In genomic region chr17:75808905-75809621, GRCh38 we compare ENCODE assay signal across 8 cellular contexts. TPM values are rescaled to one million over a fixed set of nuclear protein-coding genes. Genes with fewer than 3 reads are reported as not detected.
A peak's percentile ranks its signal among the peaks of the same experiment; 100 is the strongest.
DNase-seq lines count a peak whose midpoint lies in the region; ATAC-seq, FAIRE-seq and TF ChIP-seq lines count a peak whose summit lies in the region.

No MANE protein-coding gene starts in this region.

- H3K27ac ChIP-seq in coronary artery, result peak overlapping the region; percentile 42 to 72
- peak overlapping the region in 2 of 4 donors; percentile 41 to 48 for H3K27ac ChIP-seq in pancreas

- no peak for FAIRE-seq in pancreas (lab: Jason Lieb, UNC)

- no peaks in the 10 kb centered on the region for H3K9me3 ChIP-seq in pancreas

- H3K4me3 ChIP-seq in coronary artery, result peak overlapping the region; percentile 18
- H3K4me3 ChIP-seq in pancreas, result no peak overlapping the region

- H3K27me3 ChIP-seq in pancreas, result no peaks in the 10 kb centered on the region

- 42 to 58% methylated on average over 13 to 18 of the region's 18 CpGs for WGBS in pancreas, 2 donors

- TF ChIP-seq CTCF in coronary artery (IDR thresholded peaks at IDR 0.05) (no peak), pancreas (IDR thresholded peaks at IDR 0.05) (no peak)

- peak; percentile 60 for DNase-seq in G401 (ENCODE audit: low spot score)
- DNase-seq in coronary artery (ENCODE audit: low spot score), result peak; percentile 80
- peak in 5 of 6 donors; percentile 31 to 55 (median 45) for DNase-seq in pancreas
- no peak for DNase-seq in activated T-cell treated with anti-CD3 and anti-CD28 coated beads, Interleukin-2, amount 50 U/mL, for 1 hour
- DNase-seq in NCI-H2029 treated with DMSO at 0.1 percent for 48 hours (lab: John Stamatoyannopoulos, UW), result no peak

- no peaks in the 10 kb centered on the region for H3K4me1 ChIP-seq in pancreas

- peaks cover 3 to 38% (median 22%) of the 10 kb centered on the region in 3 donors for H3K36me3 ChIP-seq in pancreas

- in situ Hi-C loops in G401 (cut with HindIII; ENCODE audit: low sequenced_read_pairs), result no loop called here

- ATAC-seq in HG03565 (IDR thresholded peaks at IDR 0.05; ENCODE audit: unreplicated experiment) (peak; percentile 53), pancreas (peak; percentile 49 to 81 (median 62)), GM19397 (IDR thresholded peaks at IDR 0.05; ENCODE audit: unreplicated experiment) (no peak), GM19035 (IDR thresholded peaks at IDR 0.05; ENCODE audit: unreplicated experiment) (no peak)

- intact Hi-C loops in pancreas (cut with DNase I), result no loop called here

RNA-seq across cellular contexts. Expression of gene UNK, which starts 24.5 kb away (rescaled TPM):
- total RNA-seq in G401 (2014; rRNA removed; shearing (Covaris generic)), result 19.1 and 19.6 TPM in 2 replicates
- 10 to 100 TPM; 12.8 to 18.0 (median 14.0) TPM for total RNA-seq in pancreas
- polyA plus RNA-seq in pancreas, result 10 to 100 TPM; 28.7 to 28.9 TPM

RNA-seq across cellular contexts. Expression of gene UNC13D, which starts 35.1 kb away (rescaled TPM):
- 2.8 and 6.0 TPM in 2 replicates for total RNA-seq in G401 (2014; rRNA removed; shearing (Covaris generic))
- total RNA-seq in pancreas, result 10 to 100 TPM in 3 of 6 donors, 1 to 10 TPM in 3; 4.7 to 23.6 (median 10.0) TPM
- polyA plus RNA-seq in pancreas, result 10 to 100 TPM; 17.9 to 29.0 TPM

RNA-seq across cellular contexts. Expression of gene GALK1, which starts 44.1 kb away (rescaled TPM):
- total RNA-seq in G401 (2014; rRNA removed; shearing (Covaris generic)), result 68.3 and 87.8 TPM in 2 replicates
- total RNA-seq in pancreas, result 10 to 100 TPM; 18.0 to 23.2 (median 19.6) TPM
- 10 to 100 TPM; 25.5 to 29.8 TPM for polyA plus RNA-seq in pancreas

RNA-seq across cellular contexts. Expression of gene WBP2, which starts 46.1 kb away (rescaled TPM):
- 18.6 and 18.7 TPM in 2 replicates for total RNA-seq in G401 (2014; rRNA removed; shearing (Covaris generic))
- total RNA-seq in pancreas, result 10 to 100 TPM; 56.0 to 83.5 (median 62.9) TPM
- polyA plus RNA-seq in pancreas, result 100 to 1,000 TPM in 1 of 2 donors, 10 to 100 TPM in 1; 95.0 to 106 TPM

Comparison
In these comparisons a context has a peak if more than half of its experiments do, and no peak if none do; other contexts are left out.
1. DNase-seq: peak in G401 (single experiment), coronary artery (single experiment) and pancreas (5 of 6); none in activated T-cell treated with anti-CD3 and anti-CD28 coated beads, Interleukin-2, amount 50 U/mL, for 1 hour (single experiment) and NCI-H2029 treated with DMSO at 0.1 percent for 48 hours (single experiment).
2. ATAC-seq: peak in HG03565 (single experiment) and pancreas (4 of 4); none in GM19397 (single experiment) and GM19035 (single experiment).